32 cellular contexts compared by ENCODE assay signal in genomic region chr1:165947797-165948455, GRCh38.
"Had no signal": no experiment of that assay in that cellular context is flagged by ENCODE, and none has a peak within 500 bp of the region (broad histone marks: within the 10 kb centered on the region; RNA-seq: fewer than 3 reads in every experiment).

No MANE protein-coding gene starts in this region.

- H3K4me1 Mint-ChIP-seq: activated naive CD8-positive, alpha-beta T cell treated with anti-CD3 and anti-CD28 coated beads for 36 hours; activated T-helper 17 cell treated with anti-CD3 and anti-CD28 coated beads, Interleukin-2, amount 50 U/mL, for 72 hours had no signal

- H3K9ac ChIP-seq: SK-N-SH had no signal

- H3K9me3 ChIP-seq: Peyer's patch, SJSA1, SK-N-SH had no signal

- H3K27ac ChIP-seq: brain microvascular endothelial cell, Peyer's patch, SJSA1 had no signal

- H3K27ac Mint-ChIP-seq: activated CD4-positive, alpha-beta T cell treated with anti-CD3 and anti-CD28 coated beads, Interleukin-2, amount 10 ng/mL, durations not matched to agents 24 days and 14 days; activated CD8-positive, alpha-beta T cell treated with anti-CD3 and anti-CD28 coated beads for 36 hours; activated naive CD8-positive, alpha-beta T cell treated with anti-CD3 and anti-CD28 coated beads for 36 hours; activated T-cell treated with anti-CD3 and anti-CD28 coated beads, Interleukin-2, amount 50 U/mL, for 72 hours; activated T-helper 17 cell treated with anti-CD3 and anti-CD28 coated beads, Interleukin-2, amount 50 U/mL, for 72 hours; T-helper 1 cell treated with Interleukin-12 subunit alpha and Interleukin-12 subunit beta and Interleukin-4 antibody, amounts not matched to agents 30 μg/mL and 1 μg/mL, for 36 hours; T-helper 2 cell treated with Interferon-gamma antibody and Interleukin-4, amounts not matched to agents 5 μg/mL and 100 μg/mL, for 36 hours had no signal

- H3K4me1 ChIP-seq: Peyer's patch, SJSA1 had no signal

- H3K27me3 ChIP-seq: brain microvascular endothelial cell, Peyer's patch, SJSA1 had no signal

- H3K4me2 ChIP-seq: SK-N-SH had no signal

- H3K4me3 ChIP-seq: Peyer's patch, SJSA1 had no signal

- ATAC-seq: activated CD8-positive, alpha-beta T cell treated with anti-CD3 and anti-CD28 coated beads for 36 hours; activated T-cell treated with anti-CD3 and anti-CD28 coated beads, Interleukin-2, amount 50 U/mL, for 72 hours; activated T-helper 17 cell treated with anti-CD3 and anti-CD28 coated beads, Interleukin-2, amount 50 U/mL, for 72 hours; PC-3 had no signal

- H3K9me3 Mint-ChIP-seq: activated CD4-positive, alpha-beta T cell treated with anti-CD3 and anti-CD28 coated beads, Interleukin-2, amount 10 ng/mL, durations not matched to agents 24 days and 14 days; activated CD8-positive, alpha-beta T cell treated with anti-CD3 and anti-CD28 coated beads for 36 hours; activated naive CD8-positive, alpha-beta T cell treated with anti-CD3 and anti-CD28 coated beads for 36 hours; activated T-cell treated with anti-CD3 and anti-CD28 coated beads, Interleukin-2, amount 50 U/mL, for 72 hours; activated T-helper 17 cell treated with anti-CD3 and anti-CD28 coated beads, Interleukin-2, amount 50 U/mL, for 72 hours; T-helper 1 cell treated with Interleukin-12 subunit alpha and Interleukin-12 subunit beta and Interleukin-4 antibody, amounts not matched to agents 30 μg/mL and 1 μg/mL, for 36 hours; T-helper 2 cell treated with Interferon-gamma antibody and Interleukin-4, amounts not matched to agents 5 μg/mL and 100 μg/mL, for 36 hours had no signal

- DNase-seq: activated CD4-positive, alpha-beta T cell treated with anti-CD3 and anti-CD28 coated beads, Interleukin-2, amount 10 ng/mL, durations not matched to agents 24 days and 14 days; activated CD4-positive, alpha-beta T cell treated with anti-CD3 and anti-CD28 coated beads, Interleukin-2, amount 50 U/mL, for 4 hours; activated CD8-positive, alpha-beta T cell treated with anti-CD3 and anti-CD28 coated beads for 36 hours; activated effector memory CD4-positive, alpha-beta T cell treated with anti-CD3 and anti-CD28 coated beads, Interleukin-2, amount 50 U/mL, for 16 hours; activated naive CD4-positive, alpha-beta T cell; activated naive CD4-positive, alpha-beta T cell treated with anti-CD3 and anti-CD28 coated beads, Interleukin-2, amount 50 U/mL, for 16 hours; activated naive CD8-positive, alpha-beta T cell treated with anti-CD3 and anti-CD28 coated beads for 36 hours; activated T-cell treated with anti-CD3 and anti-CD28 coated beads, Interleukin-2, amount 50 U/mL, for 1 hour; activated T-cell treated with anti-CD3 and anti-CD28 coated beads, Interleukin-2, amount 50 U/mL, for 72 hours; amniotic stem cell; aorta; brain microvascular endothelial cell; central memory CD4-positive, alpha-beta T cell; NCI-H1105; NCI-H1436; NCI-H1694; NCI-H2029; NCI-H345; NCI-H510A; NCI-H526; NCI-H748 treated with DMSO at 0.1 percent for 48 hours; NK-92 treated with Interleukin-12 subunit alpha and Interleukin-12 subunit beta, amount 100 ng/mL, for 24 hours; PC-3; Peyer's patch; RPMI8226; SHP77 treated with DMSO at 0.1 percent for 48 hours; SK-N-SH had no signal

- H3K36me3 Mint-ChIP-seq: activated naive CD8-positive, alpha-beta T cell treated with anti-CD3 and anti-CD28 coated beads for 36 hours had no signal

- FAIRE-seq: TTC549 had no signal

- H3K36me3 ChIP-seq: brain microvascular endothelial cell, Peyer's patch, SJSA1 had no signal

- H3K4me3 Mint-ChIP-seq: activated CD4-positive, alpha-beta T cell treated with anti-CD3 and anti-CD28 coated beads, Interleukin-2, amount 10 ng/mL, durations not matched to agents 24 days and 14 days; activated CD8-positive, alpha-beta T cell treated with anti-CD3 and anti-CD28 coated beads for 36 hours; activated naive CD8-positive, alpha-beta T cell treated with anti-CD3 and anti-CD28 coated beads for 36 hours; activated T-cell treated with anti-CD3 and anti-CD28 coated beads, Interleukin-2, amount 50 U/mL, for 72 hours; activated T-helper 17 cell treated with anti-CD3 and anti-CD28 coated beads, Interleukin-2, amount 50 U/mL, for 72 hours; T-helper 1 cell treated with Interleukin-12 subunit alpha and Interleukin-12 subunit beta and Interleukin-4 antibody, amounts not matched to agents 30 μg/mL and 1 μg/mL, for 36 hours; T-helper 2 cell treated with Interferon-gamma antibody and Interleukin-4, amounts not matched to agents 5 μg/mL and 100 μg/mL, for 36 hours had no signal
